ENCODE assay signal across 24 cellular contexts in genomic region chr18:49345931-49346696, GRCh38.
"Had no signal": no experiment of that assay in that cellular context is flagged by ENCODE, and none has a peak within 500 bp of the region (broad histone marks: within the 10 kb centered on the region; RNA-seq: fewer than 3 reads in every experiment).

No MANE protein-coding gene starts in this region.

- H3K27me3 Mint-ChIP-seq: activated CD4-positive, alpha-beta memory T cell treated with anti-CD3 and anti-CD28 coated beads for 36 hours; activated CD4-positive, alpha-beta T cell treated with anti-CD3 and anti-CD28 coated beads, Interleukin-2, amount 10 ng/mL, durations not matched to agents 24 days and 14 days; activated naive CD8-positive, alpha-beta T cell; T-helper 17 cell had no signal

- H3K4me2 ChIP-seq: PC-9 had no signal

- DNase-seq: activated CD4-positive, alpha-beta memory T cell treated with anti-CD3 and anti-CD28 coated beads for 36 hours; activated CD4-positive, alpha-beta T cell treated with anti-CD3 and anti-CD28 coated beads, Interleukin-2, amount 10 ng/mL, durations not matched to agents 24 days and 14 days; activated CD4-positive, CD25-positive, alpha-beta regulatory T cell treated with anti-CD3 and anti-CD28 coated beads, Interleukin-2, amount 50 U/mL, for 72 hours; activated CD8-positive, alpha-beta memory T cell treated with anti-CD3 and anti-CD28 coated beads for 24 hours; activated gamma-delta T cell; activated naive CD4-positive, alpha-beta T cell treated with anti-CD3 and anti-CD28 coated beads for 36 hours; activated T-cell treated with anti-CD3 and anti-CD28 coated beads, Interleukin-2, amount 50 U/mL, for 4 hours; amygdala; Kasumi-1; NCI-H1048; NCI-H1417; NCI-H1930; NCI-H2171 treated with DMSO at 0.1 percent for 48 hours; NCI-H226; NCI-H510A; NCI-H526 treated with DMSO at 0.1 percent for 48 hours; NCI-H82; NK-92 treated with Interleukin-12 subunit alpha and Interleukin-12 subunit beta, amount 100 ng/mL, for 24 hours; PC-9; SIG-M5; T-helper 17 cell; T-helper 9 cell had no signal

- H2AFZ ChIP-seq: PC-9 had no signal

- H3K9me3 Mint-ChIP-seq: activated CD4-positive, alpha-beta memory T cell treated with anti-CD3 and anti-CD28 coated beads for 36 hours; activated CD4-positive, alpha-beta T cell treated with anti-CD3 and anti-CD28 coated beads, Interleukin-2, amount 10 ng/mL, durations not matched to agents 24 days and 14 days; activated naive CD4-positive, alpha-beta T cell treated with anti-CD3 and anti-CD28 coated beads for 36 hours; activated T-cell treated with anti-CD3 and anti-CD28 coated beads, Interleukin-2, amount 50 U/mL, for 4 hours; WTC11 had no signal

- H3K4me3 ChIP-seq: PC-9 had no signal

- H3K27ac ChIP-seq: PC-9 had no signal

- H3K4me3 Mint-ChIP-seq: activated CD4-positive, alpha-beta memory T cell treated with anti-CD3 and anti-CD28 coated beads for 36 hours; activated CD4-positive, alpha-beta T cell treated with anti-CD3 and anti-CD28 coated beads, Interleukin-2, amount 10 ng/mL, durations not matched to agents 24 days and 14 days; activated naive CD4-positive, alpha-beta T cell treated with anti-CD3 and anti-CD28 coated beads for 36 hours; activated naive CD8-positive, alpha-beta T cell; activated T-cell treated with anti-CD3 and anti-CD28 coated beads, Interleukin-2, amount 50 U/mL, for 4 hours; T-helper 17 cell; WTC11 had no signal

- H3K36me3 Mint-ChIP-seq: WTC11 had no signal

- H3K27ac Mint-ChIP-seq: activated CD4-positive, alpha-beta memory T cell treated with anti-CD3 and anti-CD28 coated beads for 36 hours; activated CD4-positive, alpha-beta T cell treated with anti-CD3 and anti-CD28 coated beads, Interleukin-2, amount 10 ng/mL, durations not matched to agents 24 days and 14 days; activated naive CD4-positive, alpha-beta T cell treated with anti-CD3 and anti-CD28 coated beads for 36 hours; T-helper 17 cell; WTC11 had no signal
